Comparison of ENCODE assay signal across 17 cellular contexts in the genomic region with DNA sequence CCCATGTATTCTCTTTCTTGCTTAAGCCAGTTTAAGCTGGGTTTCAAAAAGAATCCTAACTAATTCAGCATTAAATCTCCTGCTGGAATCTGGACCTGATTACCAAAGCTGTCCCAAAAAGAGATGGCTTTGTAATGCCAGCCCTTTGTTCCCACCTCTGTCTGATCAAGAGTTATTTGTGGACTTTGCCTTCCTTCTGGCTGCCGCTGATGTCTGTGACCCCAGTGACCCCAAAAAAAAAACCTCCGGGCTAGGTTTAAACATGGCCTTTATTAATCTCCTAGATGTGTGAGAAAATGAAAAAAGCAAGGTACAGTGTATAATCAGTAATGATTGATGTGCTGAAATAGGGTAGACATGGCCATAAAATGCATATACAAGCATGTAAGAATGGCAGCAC. TPM values are rescaled to one million over a fixed set of nuclear protein-coding genes. Genes with fewer than 3 reads are reported as not detected.
DNase-seq lines count a peak whose midpoint lies in the region; ATAC-seq and TF ChIP-seq lines count a peak whose summit lies in the region.
"Had no signal": no experiment of that assay in that cellular context is flagged by ENCODE, and none has a peak within 500 bp of the region (broad histone marks: within the 10 kb centered on the region; RNA-seq: fewer than 3 reads in every experiment).

No MANE protein-coding gene starts in this region.

- H3K9me3 Mint-ChIP-seq in GM23338 (no peaks in the 10 kb centered on the region), neural progenitor cell (peaks cover 15% of the 10 kb centered on the region)
- H3K9me3 Mint-ChIP-seq in stimulated activated naive B cell treated with anti-CD40 and anti-IgM and Interleukin-4, amounts not matched to agents 10 μg/mL and 1 μg/mL and 100 μg/mL, for 72 hours: peaks cover 5% of the 10 kb centered on the region in 2 donors
- H3K9me3 Mint-ChIP-seq: CD4-positive, alpha-beta memory T cell; HFFc6 had no signal

- DNase-seq in GM23338 (ENCODE audit: low spot score) (no peak), neural progenitor cell (ENCODE audit: low spot score) (no peak), hepatic stellate cell (ENCODE audit: low spot score) (no peak), DMS153 (lab: John Stamatoyannopoulos, UW) (no peak), NCI-H82 (lab: John Stamatoyannopoulos, UW) (no peak)
- DNase-seq in stimulated activated naive B cell treated with anti-CD40 and anti-IgM and Interleukin-4, amounts not matched to agents 10 μg/mL and 1 μg/mL and 100 μg/mL, for 72 hours: no peak
- DNase-seq: 8988T; CD4-positive, alpha-beta memory T cell; DMS79 treated with DMSO at 0.1 percent for 48 hours; GF-D8; GOT3; H7; HFFc6 had no signal

- H3K4me3 Mint-ChIP-seq in GM23338: no peak overlapping the region
- peak overlapping the region; percentile 1 for H3K4me3 Mint-ChIP-seq in neural progenitor cell
- H3K4me3 Mint-ChIP-seq in stimulated activated naive B cell treated with anti-CD40 and anti-IgM and Interleukin-4, amounts not matched to agents 10 μg/mL and 1 μg/mL and 100 μg/mL, for 72 hours: no peak overlapping the region
- H3K4me3 Mint-ChIP-seq: CD14-positive monocyte; CD4-positive, alpha-beta memory T cell; HFFc6 had no signal

- TF ChIP-seq CTCF in GM23338 (conservative IDR thresholded peaks at IDR 0.05; ENCODE audit: low read depth in 2 of 2) (no peak), OCI-LY3 (IDR thresholded peaks at IDR 0.05; ENCODE audit: low read depth, low read length) (no peak), neural progenitor cell (IDR thresholded peaks at IDR 0.05) (no peak)

- H3K9ac ChIP-seq in OCI-LY3 (ENCODE audit: low read length) (no peak overlapping the region), neural progenitor cell (no peak overlapping the region)
- H3K9ac ChIP-seq: BLaER1 had no signal

- no peaks in the 10 kb centered on the region for H3K27me3 ChIP-seq in GM23338 (ENCODE audit: insufficient read depth)
- no peaks in the 10 kb centered on the region for H3K27me3 ChIP-seq in OCI-LY3 (ENCODE audit: low read depth, low read length)
- H3K27me3 ChIP-seq in neural progenitor cell: no peaks in the 10 kb centered on the region
- H3K27me3 ChIP-seq: BLaER1 had no signal

- H3F3A ChIP-seq in GM23338 (replicated peaks; ENCODE audit: low read depth) (no peaks in the 10 kb centered on the region), neural progenitor cell (ENCODE audit: low read depth) (peaks cover 9% of the 10 kb centered on the region)

- no peak overlapping the region for H3K27ac ChIP-seq in GM23338 (ENCODE audit: low read depth)
- 0 out of 2 replicates have a peak overlapping the region, but pooled peaks have one; percentile 15 for H3K27ac ChIP-seq in OCI-LY3 (ENCODE audit: low read length)
- H3K27ac ChIP-seq in neural progenitor cell: no peak overlapping the region
- H3K27ac ChIP-seq: BLaER1 had no signal

- no peak overlapping the region for H3K4me3 ChIP-seq in GM23338
- no peak overlapping the region for H3K4me3 ChIP-seq in OCI-LY3 (ENCODE audit: low read length)
- no peak overlapping the region for H3K4me3 ChIP-seq in neural progenitor cell
- H3K4me3 ChIP-seq: BLaER1 had no signal

- no peaks in the 10 kb centered on the region for H3K36me3 Mint-ChIP-seq in GM23338 (ENCODE audit: low read depth)
- H3K36me3 Mint-ChIP-seq in neural progenitor cell: no peaks in the 10 kb centered on the region
- H3K36me3 Mint-ChIP-seq in stimulated activated naive B cell treated with anti-CD40 and anti-IgM and Interleukin-4, amounts not matched to agents 10 μg/mL and 1 μg/mL and 100 μg/mL, for 72 hours: peaks cover 7% of the 10 kb centered on the region in 2 donors
- H3K36me3 Mint-ChIP-seq: CD14-positive monocyte had no signal

- peak overlapping the region; percentile 32; the same call in 1 of the 2 replicates for H2AFZ ChIP-seq in GM23338
- H2AFZ ChIP-seq in OCI-LY3 (ENCODE audit: low read depth, low read length): no peak overlapping the region
- no peak overlapping the region for H2AFZ ChIP-seq in neural progenitor cell (replicated peaks)

- H3K4me2 ChIP-seq in GM23338: no peak overlapping the region
- H3K4me2 ChIP-seq in OCI-LY3 (ENCODE audit: low read length): no peak overlapping the region
- H3K4me2 ChIP-seq in neural progenitor cell: no peak overlapping the region
- H3K4me2 ChIP-seq: BLaER1 had no signal

- H3K27ac Mint-ChIP-seq in GM23338 (no peak overlapping the region), neural progenitor cell (peak overlapping the region; percentile 64)
- peak overlapping the region; percentile 48 for H3K27ac Mint-ChIP-seq in stimulated activated naive B cell treated with anti-CD40 and anti-IgM and Interleukin-4, amounts not matched to agents 10 μg/mL and 1 μg/mL and 100 μg/mL, for 72 hours
- H3K27ac Mint-ChIP-seq: CD14-positive monocyte, HFFc6 had no signal

- H3K9me3 ChIP-seq in OCI-LY3 (ENCODE audit: insufficient read depth, low read length): no peaks in the 10 kb centered on the region
- H3K9me3 ChIP-seq in neural progenitor cell (ENCODE audit: low read depth): no peaks in the 10 kb centered on the region

- H4K20me1 ChIP-seq in GM23338 (replicated peaks; ENCODE audit: insufficient read depth): no peaks in the 10 kb centered on the region
- no peaks in the 10 kb centered on the region for H4K20me1 ChIP-seq in OCI-LY3 (ENCODE audit: insufficient read depth, low read length)
- no peaks in the 10 kb centered on the region for H4K20me1 ChIP-seq in neural progenitor cell (ENCODE audit: low read depth)
- H4K20me1 ChIP-seq: BLaER1 had no signal

- H3K79me2 ChIP-seq in GM23338 (replicated peaks; ENCODE audit: insufficient read depth): no peaks in the 10 kb centered on the region
- no peaks in the 10 kb centered on the region for H3K79me2 ChIP-seq in OCI-LY3 (ENCODE audit: low read length)
- no peaks in the 10 kb centered on the region for H3K79me2 ChIP-seq in neural progenitor cell (ENCODE audit: low read depth)

- peaks cover 10% of the 10 kb centered on the region; the same call in 1 of the 2 replicates for H3K4me1 ChIP-seq in GM23338 (ENCODE audit: insufficient read depth)
- peaks cover 92% of the 10 kb centered on the region for H3K4me1 ChIP-seq in OCI-LY3 (ENCODE audit: low read length)
- peaks cover 33% of the 10 kb centered on the region for H3K4me1 ChIP-seq in neural progenitor cell

- ATAC-seq in GM23338: no peak
- ATAC-seq in stimulated activated naive B cell treated with anti-CD40 and anti-IgM and Interleukin-4, amounts not matched to agents 10 μg/mL and 1 μg/mL and 100 μg/mL, for 72 hours (replicated peaks): no peak
- ATAC-seq: HCT116 had no signal

- peaks cover 5% of the 10 kb centered on the region for H3K27me3 Mint-ChIP-seq in GM23338 (ENCODE audit: insufficient read depth, low read depth, poor library complexity)
- H3K27me3 Mint-ChIP-seq in neural progenitor cell (ENCODE audit: insufficient read depth, low read depth): peaks cover 7% of the 10 kb centered on the region
- peaks cover 4 to 19% of the 10 kb centered on the region in 2 donors for H3K27me3 Mint-ChIP-seq in stimulated activated naive B cell treated with anti-CD40 and anti-IgM and Interleukin-4, amounts not matched to agents 10 μg/mL and 1 μg/mL and 100 μg/mL, for 72 hours
- H3K27me3 Mint-ChIP-seq: CD4-positive, alpha-beta memory T cell had no signal

- H3K36me3 ChIP-seq in GM23338 (ENCODE audit: insufficient read depth) (no peaks in the 10 kb centered on the region), OCI-LY3 (replicated peaks; ENCODE audit: low read depth, low read length) (no peaks in the 10 kb centered on the region), neural progenitor cell (no peaks in the 10 kb centered on the region)
- H3K36me3 ChIP-seq: BLaER1 had no signal

- no peaks in the 10 kb centered on the region for H3K9me2 ChIP-seq in GM23338 (ENCODE audit: insufficient read depth)

- H3K4me1 Mint-ChIP-seq in GM23338 (peaks cover 7% of the 10 kb centered on the region; the same call in 2 of the 3 replicates), neural progenitor cell (peaks cover 63% of the 10 kb centered on the region)
- H3K4me1 Mint-ChIP-seq in stimulated activated naive B cell treated with anti-CD40 and anti-IgM and Interleukin-4, amounts not matched to agents 10 μg/mL and 1 μg/mL and 100 μg/mL, for 72 hours: peaks cover 51 to 70% of the 10 kb centered on the region in 2 donors

TF ChIP-seq in GM23338, 12 proteins besides CTCF, POLR2A, EP300 and RAD21 (continues in another document):
- TF ChIP-seq POLR2AphosphoS5 (IDR thresholded peaks at IDR 0.05; ENCODE audit: low read depth): no peak
- no peak for TF ChIP-seq EZH2phosphoT487 (IDR thresholded peaks at IDR 0.05; ENCODE audit: unreplicated experiment)
- no peak for TF ChIP-seq NANOG (IDR thresholded peaks at IDR 0.05; ENCODE audit: borderline replicate concordance)
- TF ChIP-seq JUNB (IDR thresholded peaks at IDR 0.05; ENCODE audit: unreplicated experiment): no peak

RNA-seq across cellular contexts. Expression of gene CRYGS, which starts 20.7 kb away (rescaled TPM):
- 0.74 and 2.9 TPM in 2 replicates for total RNA-seq in GM23338 (2014; rRNA removed; shearing (Covaris generic))
- 1.8 and 2.0 TPM in 2 replicates for polyA plus RNA-seq in GM23338 (2016; fragmentation: Nextera tagmentation; extraction: Ambion mirVana)
- total RNA-seq in neural progenitor cell (ENCODE audit: low replicate concordance): 1.1 and 1.4 TPM in 2 replicates

RNA-seq across cellular contexts. Expression of gene TBCCD1, which starts 43.7 kb away (rescaled TPM):
- 16.7 and 22.6 TPM in 2 replicates for total RNA-seq in GM23338 (2014; rRNA removed; shearing (Covaris generic))
- 5.8 and 7.3 TPM in 2 replicates for polyA plus RNA-seq in GM23338 (2016; fragmentation: Nextera tagmentation; extraction: Ambion mirVana)
- total RNA-seq in neural progenitor cell (ENCODE audit: low replicate concordance): 16.8 and 21.1 TPM in 2 replicates

RNA-seq across cellular contexts. Expression of gene DNAJB11, which starts 47.1 kb away (rescaled TPM):
- 72.5 and 72.6 TPM in 2 replicates for total RNA-seq in GM23338 (2014; rRNA removed; shearing (Covaris generic))
- 66.3 and 85.6 TPM in 2 replicates for polyA plus RNA-seq in GM23338 (2016; fragmentation: Nextera tagmentation; extraction: Ambion mirVana)
- 52.7 and 73.0 TPM in 2 replicates for total RNA-seq in neural progenitor cell (ENCODE audit: low replicate concordance)
